ENCODE assay signal across 21 cellular contexts in the genomic region with DNA sequence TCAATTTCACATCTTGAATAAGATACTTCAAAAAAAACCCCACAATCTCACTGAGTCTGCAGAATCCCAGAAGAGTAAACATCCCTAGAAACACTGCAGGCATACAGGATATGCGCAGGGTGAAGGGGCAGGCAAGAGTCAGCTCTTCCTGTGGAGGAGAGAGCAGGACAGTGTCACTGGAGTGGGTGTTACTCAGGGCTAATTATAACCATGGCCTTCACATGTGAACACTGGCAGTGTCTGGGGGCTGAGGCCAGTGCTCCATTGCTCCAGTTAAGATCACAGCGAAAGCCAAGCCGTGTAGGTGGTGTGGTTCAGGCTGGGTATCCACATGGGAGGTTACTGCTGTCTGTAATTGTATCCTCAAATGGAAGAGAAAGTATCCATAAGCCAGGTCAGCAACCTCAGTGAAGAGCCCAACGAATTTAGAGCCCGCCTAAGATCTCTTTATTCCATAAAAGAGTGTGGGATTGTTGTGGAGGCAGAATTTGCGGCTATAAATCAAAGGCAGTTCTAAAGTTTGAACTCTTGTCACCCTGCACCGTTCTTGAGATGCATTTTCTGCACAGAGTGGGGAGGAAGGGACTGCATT.
DNase-seq lines count a peak whose midpoint lies in the region; ATAC-seq and TF ChIP-seq lines count a peak whose summit lies in the region.
"Had no signal": no experiment of that assay in that cellular context is flagged by ENCODE, and none has a peak within 500 bp of the region (broad histone marks: within the 10 kb centered on the region; RNA-seq: fewer than 3 reads in every experiment).

No MANE protein-coding gene starts in this region.

- H3K27me3 Mint-ChIP-seq in nephron progenitor cell (ENCODE audit: low read depth, poor library complexity) = peaks cover 9% of the 10 kb centered on the region
- H3K27me3 Mint-ChIP-seq: CD4-positive, CD25-positive, alpha-beta regulatory T cell; naive thymus-derived CD4-positive, alpha-beta T cell had no signal

- TF ChIP-seq CTCF in 22Rv1 (IDR thresholded peaks at IDR 0.05) = no peak
- no peak for TF ChIP-seq CTCF in fibroblast of villous mesenchyme (IDR thresholded peaks at IDR 0.05; ENCODE audit: insufficient read depth, low read depth, low read length)
- no peak for TF ChIP-seq CTCF in nephron progenitor cell (IDR thresholded peaks at IDR 0.05)

- H3K9me3 Mint-ChIP-seq in nephron progenitor cell = peaks cover 7% of the 10 kb centered on the region

- H3K36me3 Mint-ChIP-seq in nephron progenitor cell (ENCODE audit: low read depth) = peaks cover 40% of the 10 kb centered on the region

- H3K27ac ChIP-seq in 22Rv1 = peak overlapping the region; percentile 81
- H3K27ac ChIP-seq: suprapubic skin had no signal

- H3K4me3 Mint-ChIP-seq in nephron progenitor cell = peak overlapping the region; percentile 44
- H3K4me3 Mint-ChIP-seq: naive thymus-derived CD4-positive, alpha-beta T cell had no signal

- no peak for ATAC-seq in GM18517 (IDR thresholded peaks at IDR 0.05; ENCODE audit: unreplicated experiment)
- no peak for ATAC-seq in HG03571 (IDR thresholded peaks at IDR 0.05; ENCODE audit: unreplicated experiment)
- ATAC-seq: naive thymus-derived CD4-positive, alpha-beta T cell had no signal

- peak; percentile 28 for DNase-seq in HT1080 (ENCODE audit: low read depth)
- DNase-seq in fibroblast of villous mesenchyme (ENCODE audit: low read depth) = peak; percentile 37
- DNase-seq in nephron progenitor cell = no peak
- no peak for DNase-seq in kidney glomerular epithelial cell (lab: John Stamatoyannopoulos, UW)
- no peak for DNase-seq in nucleus accumbens (lab: John Stamatoyannopoulos, UW)
- DNase-seq: activated CD4-positive, alpha-beta T cell treated with anti-CD3 and anti-CD28 coated beads, Interleukin-2, amount 50 U/mL, for 48 hours; amniotic stem cell; CD4-positive, CD25-positive, alpha-beta regulatory T cell; DMS153; effector CD8-positive, alpha-beta T cell; mammary epithelial cell; naive thymus-derived CD4-positive, alpha-beta T cell; NCI-H526; OCI-M1; SIG-M5; stimulated activated CD4-positive, alpha-beta T cell treated with anti-CD3 and anti-CD28 coated beads, Interleukin-15, amount 100 ng/mL, for 24 hours; T-helper 1 cell had no signal

- H3K4me3 ChIP-seq in fibroblast of villous mesenchyme (ENCODE audit: low read depth, low read length) = no peak overlapping the region
- H3K4me3 ChIP-seq: suprapubic skin had no signal

- H3K4me1 Mint-ChIP-seq in nephron progenitor cell = peaks cover 53% of the 10 kb centered on the region
- H3K4me1 Mint-ChIP-seq: CD4-positive, CD25-positive, alpha-beta regulatory T cell; naive thymus-derived CD4-positive, alpha-beta T cell had no signal

- H3K27ac Mint-ChIP-seq in nephron progenitor cell = peak overlapping the region; percentile 13
- H3K27ac Mint-ChIP-seq: CD4-positive, CD25-positive, alpha-beta regulatory T cell; naive thymus-derived CD4-positive, alpha-beta T cell had no signal

Comparison
In these comparisons a context has a peak if more than half of its experiments do, and no peak if none do; other contexts are left out.
1. DNase-seq: peak in HT1080 (single experiment) and fibroblast of villous mesenchyme (single experiment); none in nephron progenitor cell (single experiment), kidney glomerular epithelial cell (single experiment) and nucleus accumbens (0 of 56).